ENCODE assay signal across 18 cellular contexts in genomic region chr20:23314714-23315498, GRCh38. TPM values are rescaled to one million over a fixed set of nuclear protein-coding genes. Genes with fewer than 3 reads are reported as not detected.
DNase-seq lines count a peak whose midpoint lies in the region; ATAC-seq and TF ChIP-seq lines count a peak whose summit lies in the region.
"Had no signal": no experiment of that assay in that cellular context is flagged by ENCODE, and none has a peak within 500 bp of the region (broad histone marks: within the 10 kb centered on the region; RNA-seq: fewer than 3 reads in every experiment).

No MANE protein-coding gene starts in this region.

- H3K4me3 Mint-ChIP-seq in activated CD4-positive, alpha-beta memory T cell treated with anti-CD3 and anti-CD28 coated beads, Interleukin-2, amount 10 ng/mL, durations not matched to agents 7 days and 5 days, result no peak overlapping the region

- intact Hi-C loops in Right ventricle myocardium superior (cut with DNase I), result no loop called here

- TF ChIP-seq CTCF in right atrium auricular region (IDR thresholded peaks at IDR 0.05), result no peak
- TF ChIP-seq CTCF in suprapubic skin (IDR thresholded peaks at IDR 0.05), result no peak

- no peak overlapping the region for H3K27ac Mint-ChIP-seq in activated CD4-positive, alpha-beta memory T cell treated with anti-CD3 and anti-CD28 coated beads, Interleukin-2, amount 10 ng/mL, durations not matched to agents 7 days and 5 days

- CTCF ChIA-PET in activated CD4-positive, alpha-beta memory T cell treated with anti-CD3 and anti-CD28 coated beads, Interleukin-2, amount 10 ng/mL, durations not matched to agents 7 days and 5 days (lab: Charles Lee), result no interaction called here

- no peak for DNase-seq in Right ventricle myocardium superior
- DNase-seq in right atrium auricular region (ENCODE audit: low spot score), result no peak
- peak; percentile 12 for DNase-seq in mucosa of gallbladder (ENCODE audit: low spot score)
- DNase-seq in suprapubic skin (ENCODE audit: low spot score in 2 of 2), result no peak
- no peak for DNase-seq in activated CD4-positive, alpha-beta memory T cell treated with anti-CD3 and anti-CD28 coated beads, Interleukin-2, amount 10 ng/mL, durations not matched to agents 7 days and 5 days
- DNase-seq in DMS53 treated with DMSO at 0.1 percent for 48 hours (lab: John Stamatoyannopoulos, UW; ENCODE audit: unreplicated experiment), result no peak
- no peak for DNase-seq in activated naive CD4-positive, alpha-beta T cell treated with anti-CD3 and anti-CD28 coated beads, Interleukin-2, amount 50 U/mL, for 16 hours
- DNase-seq: 8988T, DMS153, GM23248, NCI-H1417 treated with DMSO at 0.1 percent for 48 hours, NCI-H2081 treated with DMSO at 0.1 percent for 48 hours, NCI-H226, NCI-H526 treated with DMSO at 0.1 percent for 48 hours, PC-3 had no signal

- no peaks in the 10 kb centered on the region for H3K36me3 Mint-ChIP-seq in activated CD4-positive, alpha-beta memory T cell treated with anti-CD3 and anti-CD28 coated beads, Interleukin-2, amount 10 ng/mL, durations not matched to agents 7 days and 5 days (ENCODE audit: low read depth)

- no peaks in the 10 kb centered on the region for H3K27me3 Mint-ChIP-seq in activated CD4-positive, alpha-beta memory T cell treated with anti-CD3 and anti-CD28 coated beads, Interleukin-2, amount 10 ng/mL, durations not matched to agents 7 days and 5 days

- H3K9me3 ChIP-seq in right atrium auricular region, result no peaks in the 10 kb centered on the region
- H3K9me3 ChIP-seq in suprapubic skin, result no peaks in the 10 kb centered on the region
- H3K9me3 ChIP-seq: BLaER1 had no signal

- H3K27ac ChIP-seq in right atrium auricular region (no peak overlapping the region), suprapubic skin (peak overlapping the region; percentile 78)
- H3K27ac ChIP-seq: BLaER1, GM23248 had no signal

- TF ChIP-seq EP300 in suprapubic skin (IDR thresholded peaks at IDR 0.05), result no peak

- WGBS in suprapubic skin, result 79% methylated on average over 14 of the region's 14 CpGs

- no peaks in the 10 kb centered on the region for H3K27me3 ChIP-seq in right atrium auricular region
- no peaks in the 10 kb centered on the region for H3K27me3 ChIP-seq in suprapubic skin
- H3K27me3 ChIP-seq: BLaER1 had no signal

- peaks cover 0 to 14% of the 10 kb centered on the region in 2 donors for H3K4me1 ChIP-seq in right atrium auricular region
- peaks cover 8% of the 10 kb centered on the region for H3K4me1 ChIP-seq in suprapubic skin

- H3K9me3 Mint-ChIP-seq in activated CD4-positive, alpha-beta memory T cell treated with anti-CD3 and anti-CD28 coated beads, Interleukin-2, amount 10 ng/mL, durations not matched to agents 7 days and 5 days, result no peaks in the 10 kb centered on the region

- H3K4me1 Mint-ChIP-seq in activated CD4-positive, alpha-beta memory T cell treated with anti-CD3 and anti-CD28 coated beads, Interleukin-2, amount 10 ng/mL, durations not matched to agents 7 days and 5 days, result no peaks in the 10 kb centered on the region

- POLR2A ChIA-PET in activated CD4-positive, alpha-beta memory T cell treated with anti-CD3 and anti-CD28 coated beads, Interleukin-2, amount 10 ng/mL, durations not matched to agents 7 days and 5 days (lab: Charles Lee), result no interaction called here

- ATAC-seq in Right ventricle myocardium superior (ENCODE audit: poor library complexity) (peak; percentile 92), GM21529 (IDR thresholded peaks at IDR 0.05; ENCODE audit: unreplicated experiment) (no peak)
- ATAC-seq: HCT116, PC-3 had no signal

- H3K4me3 ChIP-seq in right atrium auricular region, result no peak overlapping the region
- no peak overlapping the region for H3K4me3 ChIP-seq in suprapubic skin
- H3K4me3 ChIP-seq: BLaER1, GM23248 had no signal

- no peak for TF ChIP-seq POLR2A in suprapubic skin (IDR thresholded peaks at IDR 0.05)

- no peaks in the 10 kb centered on the region for H3K36me3 ChIP-seq in right atrium auricular region
- H3K36me3 ChIP-seq in suprapubic skin, result no peaks in the 10 kb centered on the region
- H3K36me3 ChIP-seq: BLaER1 had no signal

RNA-seq across cellular contexts. Expression of gene NXT1, which starts 35.7 kb away (rescaled TPM):
- total RNA-seq in Right ventricle myocardium superior, result 6.6 TPM
- 10 to 100 TPM; 16.1 to 19.1 TPM for total RNA-seq in right atrium auricular region
- 10.5 TPM for total RNA-seq in mucosa of gallbladder
- 10 to 100 TPM; 18.3 to 64.5 (median 43.9) TPM for total RNA-seq in suprapubic skin
- 10 to 100 TPM; 26.2 to 28.4 TPM for total RNA-seq in activated CD4-positive, alpha-beta memory T cell treated with anti-CD3 and anti-CD28 coated beads, Interleukin-2, amount 10 ng/mL, durations not matched to agents 7 days and 5 days

RNA-seq across cellular contexts. Expression of gene GZF1, which starts 47.1 kb away (rescaled TPM):
- 16.6 TPM for total RNA-seq in Right ventricle myocardium superior
- 10 to 100 TPM; 14.9 TPM for total RNA-seq in right atrium auricular region
- total RNA-seq in mucosa of gallbladder, result 13.0 TPM
- 10 to 100 TPM; 11.1 to 19.1 (median 15.2) TPM for total RNA-seq in suprapubic skin
- 10 to 100 TPM; 13.5 to 14.3 TPM for total RNA-seq in activated CD4-positive, alpha-beta memory T cell treated with anti-CD3 and anti-CD28 coated beads, Interleukin-2, amount 10 ng/mL, durations not matched to agents 7 days and 5 days
